ENCODE assay signal across 7 cellular contexts in the genomic region with DNA sequence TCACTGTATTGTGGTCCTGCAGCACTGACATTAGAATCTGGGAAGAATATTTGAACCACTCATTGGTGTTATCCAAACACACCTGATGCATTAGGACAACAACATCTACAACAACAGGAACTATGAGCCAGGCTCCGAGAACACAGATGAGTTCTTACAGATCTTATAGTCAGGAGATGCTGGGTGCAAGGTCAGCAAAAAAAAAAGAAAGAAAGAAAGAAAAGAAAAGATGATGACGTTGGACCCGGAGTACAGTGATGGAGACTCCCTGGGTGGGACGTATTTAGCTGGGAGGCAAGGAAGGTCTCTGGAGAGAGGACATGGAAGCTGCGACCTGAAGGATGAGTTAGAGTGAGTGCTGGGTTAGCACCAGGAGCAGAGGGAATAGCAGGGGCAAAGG.
"Had no signal": no experiment of that assay in that cellular context is flagged by ENCODE, and none has a peak within 500 bp of the region (broad histone marks: within the 10 kb centered on the region; RNA-seq: fewer than 3 reads in every experiment).

No MANE protein-coding gene starts in this region.

- DNase-seq: H7, HFFc6, KBM-7 had no signal

- H3K4me3 Mint-ChIP-seq: GM23338, HFFc6 had no signal

- H3K9me3 ChIP-seq: HAP-1 had no signal

- H3K36me3 ChIP-seq: HAP-1 had no signal

- H3K27ac ChIP-seq: KMS-11 had no signal

- FAIRE-seq: HTR-8/SVneo had no signal

- H3K4me2 ChIP-seq: GM23338, KMS-11 had no signal

- H3K27ac Mint-ChIP-seq: GM23338, HFFc6 had no signal

- H3K4me1 ChIP-seq: HAP-1 had no signal

- H2AFZ ChIP-seq: GM23338 had no signal

- H3K9ac ChIP-seq: KMS-11 had no signal

- H3K4me3 ChIP-seq: GM23338, HAP-1 had no signal

- ATAC-seq: GM23338 had no signal
